8 cellular contexts compared by ENCODE assay signal in the genomic region with DNA sequence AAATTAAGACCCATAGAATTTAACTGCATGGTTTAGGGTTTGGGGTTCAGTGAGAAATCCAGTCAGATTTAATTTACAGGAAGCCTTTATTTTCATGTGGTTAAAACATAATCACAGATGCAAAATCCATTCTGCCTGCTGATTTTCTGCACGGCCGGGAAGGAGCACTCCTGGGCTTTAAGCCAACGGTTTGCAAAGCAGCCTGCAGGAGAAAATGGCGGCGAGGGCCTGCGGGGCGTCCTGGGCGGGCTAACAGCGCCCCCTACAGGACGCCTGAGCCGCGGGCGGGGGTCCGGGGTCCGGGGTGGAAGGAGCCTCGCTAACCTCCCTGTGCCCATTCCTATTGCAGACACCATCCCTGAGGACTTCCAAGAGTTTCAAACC. TPM values are rescaled to one million over a fixed set of nuclear protein-coding genes. Genes with fewer than 3 reads are reported as not detected.
DNase-seq lines count a peak whose midpoint lies in the region; ATAC-seq and TF ChIP-seq lines count a peak whose summit lies in the region.

No MANE protein-coding gene starts in this region.

- H3K27me3 ChIP-seq in SK-N-SH (ENCODE audit: insufficient read depth) = no peaks in the 10 kb centered on the region
- H3K27me3 ChIP-seq in hepatocyte = no peaks in the 10 kb centered on the region
- H3K27me3 ChIP-seq in sigmoid colon = no peaks in the 10 kb centered on the region

- H3K4me3 ChIP-seq in SK-N-SH (ENCODE audit: low read depth in 2 of 2, low read length in 1 of 2) (no peak overlapping the region), astrocyte of the cerebellum (ENCODE audit: low read depth, low read length) (no peak overlapping the region), hepatocyte (no peak overlapping the region), sigmoid colon (peak overlapping the region; percentile 2 to 39 (median 32))

- H3K79me2 ChIP-seq in SK-N-SH (ENCODE audit: insufficient read depth) (no peaks in the 10 kb centered on the region), hepatocyte (no peaks in the 10 kb centered on the region)

- H3K9me2 ChIP-seq in SK-N-SH (no peaks in the 10 kb centered on the region), hepatocyte (replicated peaks; ENCODE audit: insufficient read depth) (no peaks in the 10 kb centered on the region)

- no peak for TF ChIP-seq RAD21 in SK-N-SH (IDR thresholded peaks at IDR 0.05; ENCODE audit: low read length)

- H3K36me3 ChIP-seq in SK-N-SH (replicated peaks in 1 of 2; ENCODE audit: control insufficient read depth in 1 of 2, insufficient read depth in 2 of 2, low read length in 1 of 2) (no peaks in the 10 kb centered on the region), hepatocyte (replicated peaks; ENCODE audit: insufficient read depth, low read depth) (no peaks in the 10 kb centered on the region), sigmoid colon (no peaks in the 10 kb centered on the region)

- no peaks in the 10 kb centered on the region for H4K20me1 ChIP-seq in SK-N-SH (ENCODE audit: insufficient read depth)
- no peaks in the 10 kb centered on the region for H4K20me1 ChIP-seq in hepatocyte (ENCODE audit: insufficient read depth, poor library complexity, severe bottlenecking)

- H3K9me3 ChIP-seq in SK-N-SH (no peaks in the 10 kb centered on the region), hepatocyte (ENCODE audit: low read depth) (no peaks in the 10 kb centered on the region), sigmoid colon (no peaks in the 10 kb centered on the region)

- POLR2A ChIA-PET in SK-N-SH (lab: Yijun Ruan, JAX) = no interaction called here

- ATAC-seq in GM21619 (IDR thresholded peaks at IDR 0.05; ENCODE audit: unreplicated experiment) = no peak

- H3K27ac ChIP-seq in SK-N-SH (ENCODE audit: low read depth in 2 of 2, low read length in 1 of 2) = no peak overlapping the region
- H3K27ac ChIP-seq in hepatocyte = no peak overlapping the region
- peak overlapping the region; percentile 62 to 76 (median 74) for H3K27ac ChIP-seq in sigmoid colon

- no peak for TF ChIP-seq POLR2A in sigmoid colon (IDR thresholded peaks at IDR 0.05)

- WGBS in SK-N-SH (ENCODE audit: low lambda C conversion rate) = 54% methylated on average over 15 of the region's 16 CpGs
- WGBS in hepatocyte (ENCODE audit: low lambda C conversion rate, missing lambda C conversion rate) = 7% methylated on average over 16 of the region's 16 CpGs
- WGBS in sigmoid colon, 2 donors = 10 to 21% methylated on average over 16 of the region's 16 CpGs

- H3K4me2 ChIP-seq in SK-N-SH (no peak overlapping the region), hepatocyte (peak overlapping the region; percentile 10)

- H3K9ac ChIP-seq in SK-N-SH = no peak overlapping the region

- no peaks in the 10 kb centered on the region for H3F3A ChIP-seq in SK-N-SH (replicated peaks; ENCODE audit: insufficient read depth)

- DNase-seq in DMS 273 (lab: John Stamatoyannopoulos, UW; ENCODE audit: unreplicated experiment) (peak; percentile 97), LHCN-M2 (ENCODE audit: low read depth) (peak; percentile 56), SK-N-SH (peak; percentile 59), astrocyte of the cerebellum (ENCODE audit: low read depth) (peak; percentile 50), hepatocyte (ENCODE audit: low spot score) (peak; percentile 70), sigmoid colon (peak; percentile 87), NOMO-1 (lab: John Stamatoyannopoulos, UW; ENCODE audit: unreplicated experiment in 2 of 2) (no peak)

- TF ChIP-seq EP300 in SK-N-SH (IDR thresholded peaks at IDR 0.05; ENCODE audit: borderline replicate concordance in 1 of 2, low read depth in 1 of 2, low read length in 1 of 2) = no peak
- no peak for TF ChIP-seq EP300 in sigmoid colon (IDR thresholded peaks at IDR 0.05)

- intact Hi-C loops in sigmoid colon (cut with DNase I) = loop anchor here (2.0 to 5.0 kb wide), 3 partner anchors 90 to 1060 kb away; partner anchors contain the start of gene MTX3

- peak; percentile 64 for TF ChIP-seq CTCF in SK-N-SH (IDR thresholded peaks at IDR 0.05)
- peak; percentile 76 for TF ChIP-seq CTCF in astrocyte of the cerebellum (IDR thresholded peaks at IDR 0.05; ENCODE audit: low read depth, low read length, missing control alignments)
- peak; percentile 89 for TF ChIP-seq CTCF in hepatocyte (IDR thresholded peaks at IDR 0.05; ENCODE audit: poor library complexity)
- peak; percentile 57 to 91 (median 68) for TF ChIP-seq CTCF in sigmoid colon (IDR thresholded peaks at IDR 0.05)

- in situ Hi-C loops in astrocyte of the cerebellum (cut with HindIII; ENCODE audit: low sequenced_read_pairs) = no loop called here

- H2AFZ ChIP-seq in SK-N-SH (ENCODE audit: low read depth) (no peak overlapping the region), hepatocyte (peak overlapping the region; percentile 19)

- H3K4me1 ChIP-seq in SK-N-SH (ENCODE audit: control insufficient read depth in 1 of 2, insufficient read depth in 2 of 2, low read depth in 1 of 2, low read length in 1 of 2) (no peaks in the 10 kb centered on the region; a peak in 1 of 4 replicates), hepatocyte (ENCODE audit: insufficient read depth) (no peaks in the 10 kb centered on the region), sigmoid colon (peaks cover 0 to 14% (median 7%) of the 10 kb centered on the region in 4 donors)

- CTCF ChIA-PET in SK-N-SH (lab: Yijun Ruan, JAX) = interaction anchor here (0.8 to 3.1 kb wide), 26 partner anchors 8 to 1063 kb away, joined by 3 to 16 read pairs (median 6); partner anchors contain the start of genes MTX3 and THBS4

TF ChIP-seq in SK-N-SH, 30 proteins besides CTCF, POLR2A, EP300 and RAD21:
- TF ChIP-seq RFX5 (IDR thresholded peaks at IDR 0.05; ENCODE audit: low read length) (no peak), FOSL2 (IDR thresholded peaks at IDR 0.05; ENCODE audit: borderline replicate concordance, low read depth) (no peak), GATA2 (CRISPR knock-in tag; IDR thresholded peaks at IDR 0.05) (no peak), ELF1 (IDR thresholded peaks at IDR 0.05) (no peak), PBX3 (IDR thresholded peaks at IDR 0.05) (no peak), CHD2 (IDR thresholded peaks at IDR 0.05; ENCODE audit: low read length, partially characterized antibody) (no peak), FOXJ3 (CRISPR knock-in tag; IDR thresholded peaks at IDR 0.05) (no peak)
- TF ChIP-seq, protein P1, sequence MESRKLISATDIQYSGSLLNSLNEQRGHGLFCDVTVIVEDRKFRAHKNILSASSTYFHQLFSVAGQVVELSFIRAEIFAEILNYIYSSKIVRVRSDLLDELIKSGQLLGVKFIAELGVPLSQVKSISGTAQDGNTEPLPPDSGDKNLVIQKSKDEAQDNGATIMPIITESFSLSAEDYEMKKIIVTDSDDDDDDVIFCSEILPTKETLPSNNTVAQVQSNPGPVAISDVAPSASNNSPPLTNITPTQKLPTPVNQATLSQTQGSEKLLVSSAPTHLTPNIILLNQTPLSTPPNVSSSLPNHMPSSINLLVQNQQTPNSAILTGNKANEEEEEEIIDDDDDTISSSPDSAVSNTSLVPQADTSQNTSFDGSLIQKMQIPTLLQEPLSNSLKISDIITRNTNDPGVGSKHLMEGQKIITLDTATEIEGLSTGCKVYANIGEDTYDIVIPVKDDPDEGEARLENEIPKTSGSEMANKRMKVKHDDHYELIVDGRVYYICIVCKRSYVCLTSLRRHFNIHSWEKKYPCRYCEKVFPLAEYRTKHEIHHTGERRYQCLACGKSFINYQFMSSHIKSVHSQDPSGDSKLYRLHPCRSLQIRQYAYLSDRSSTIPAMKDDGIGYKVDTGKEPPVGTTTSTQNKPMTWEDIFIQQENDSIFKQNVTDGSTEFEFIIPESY (IDR thresholded peaks at IDR 0.05; ENCODE audit: borderline replicate concordance, low read depth) = no peak

RNA-seq across cellular contexts. Expression of gene THBS4, which starts 47.6 kb away (rescaled TPM):
- 0.11 and 0.38 TPM in 2 replicates for total RNA-seq in LHCN-M2 (2014; rRNA removed)
- 0.50 TPM for polyA plus RNA-seq in LHCN-M2 (2012)
- 0.58 and 1.1 TPM in 2 replicates for polyA plus RNA-seq in SK-N-SH (2012; rRNA removed)
- 0.40 and 0.56 TPM in 2 replicates for polyA plus RNA-seq in SK-N-SH (2012; cell fraction: cytosol; rRNA removed)
- 1.3 and 2.4 TPM in 2 replicates for polyA plus RNA-seq in SK-N-SH (2012; cell fraction: nucleus; rRNA removed)
- total RNA-seq in hepatocyte = 0.48 and 0.80 TPM in 2 replicates
- 0.33 TPM in 1 of 2 replicates, not detected in the other for polyA plus RNA-seq in hepatocyte
- 100 to 1,000 TPM in 2 of 4 donors, 10 to 100 TPM in 2; 55.3 to 585 (median 105) TPM for total RNA-seq in sigmoid colon
- polyA plus RNA-seq in sigmoid colon = 10 to 100 TPM in 1 of 3 donors, 1 to 10 TPM in 1, not detected in 1; 3.8 to 10.2 TPM

Comparison
In these comparisons a context has a peak if more than half of its experiments do, and no peak if none do; other contexts are left out.
1. DNase-seq: peak in DMS 273 (single experiment), LHCN-M2 (single experiment), SK-N-SH (single experiment), astrocyte of the cerebellum (single experiment), hepatocyte (single experiment) and sigmoid colon (single experiment); none in NOMO-1 (0 of 2).
2. H3K27ac ChIP-seq: peak in sigmoid colon (4 of 4); none in SK-N-SH (0 of 2) and hepatocyte (single experiment).
3. H3K4me3 ChIP-seq: peak in sigmoid colon (4 of 4); none in SK-N-SH (0 of 2), astrocyte of the cerebellum (single experiment) and hepatocyte (single experiment).
4. RNA of gene THBS4, which starts 47.6 kb away (total RNA-seq): 55.3 to 585 TPM in sigmoid colon; 0.48 to 0.80 TPM in hepatocyte and 0.11 to 0.38 TPM in LHCN-M2; every median in the first group is over 10 times any median in the second.
5. Peak in every context shown above with its lines, with median percentiles within 50 percentile points of each other: CTCF ChIP-seq.